Comparison of ENCODE assay signal across 1 cellular context in the genomic region with DNA sequence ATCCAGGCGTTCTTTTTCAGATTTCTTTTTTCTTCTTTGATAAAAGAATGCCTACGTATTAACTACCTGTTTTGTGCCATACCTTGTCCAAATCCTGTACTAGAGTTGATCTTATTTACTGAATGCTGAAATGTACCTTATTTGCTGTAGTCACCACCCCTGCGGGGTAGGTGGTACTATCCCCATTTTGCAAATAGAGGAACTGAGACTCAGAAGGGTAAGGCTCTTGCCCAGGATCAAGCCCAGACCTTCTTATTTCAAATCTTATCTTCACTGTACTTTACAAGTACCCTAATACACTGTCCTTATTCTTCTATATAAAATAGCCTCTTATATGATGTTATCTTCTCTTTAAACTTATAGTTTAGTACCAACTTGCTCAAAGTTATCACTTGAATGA.
A peak's percentile ranks its signal among the peaks of the same experiment; 100 is the strongest.
TF ChIP-seq lines count a peak whose summit lies in the region.

No MANE protein-coding gene starts in this region.

TF ChIP-seq in GM12878, 131 proteins besides CTCF, POLR2A, EP300 and RAD21 (continued from another document):
- TF ChIP-seq, protein P1, sequence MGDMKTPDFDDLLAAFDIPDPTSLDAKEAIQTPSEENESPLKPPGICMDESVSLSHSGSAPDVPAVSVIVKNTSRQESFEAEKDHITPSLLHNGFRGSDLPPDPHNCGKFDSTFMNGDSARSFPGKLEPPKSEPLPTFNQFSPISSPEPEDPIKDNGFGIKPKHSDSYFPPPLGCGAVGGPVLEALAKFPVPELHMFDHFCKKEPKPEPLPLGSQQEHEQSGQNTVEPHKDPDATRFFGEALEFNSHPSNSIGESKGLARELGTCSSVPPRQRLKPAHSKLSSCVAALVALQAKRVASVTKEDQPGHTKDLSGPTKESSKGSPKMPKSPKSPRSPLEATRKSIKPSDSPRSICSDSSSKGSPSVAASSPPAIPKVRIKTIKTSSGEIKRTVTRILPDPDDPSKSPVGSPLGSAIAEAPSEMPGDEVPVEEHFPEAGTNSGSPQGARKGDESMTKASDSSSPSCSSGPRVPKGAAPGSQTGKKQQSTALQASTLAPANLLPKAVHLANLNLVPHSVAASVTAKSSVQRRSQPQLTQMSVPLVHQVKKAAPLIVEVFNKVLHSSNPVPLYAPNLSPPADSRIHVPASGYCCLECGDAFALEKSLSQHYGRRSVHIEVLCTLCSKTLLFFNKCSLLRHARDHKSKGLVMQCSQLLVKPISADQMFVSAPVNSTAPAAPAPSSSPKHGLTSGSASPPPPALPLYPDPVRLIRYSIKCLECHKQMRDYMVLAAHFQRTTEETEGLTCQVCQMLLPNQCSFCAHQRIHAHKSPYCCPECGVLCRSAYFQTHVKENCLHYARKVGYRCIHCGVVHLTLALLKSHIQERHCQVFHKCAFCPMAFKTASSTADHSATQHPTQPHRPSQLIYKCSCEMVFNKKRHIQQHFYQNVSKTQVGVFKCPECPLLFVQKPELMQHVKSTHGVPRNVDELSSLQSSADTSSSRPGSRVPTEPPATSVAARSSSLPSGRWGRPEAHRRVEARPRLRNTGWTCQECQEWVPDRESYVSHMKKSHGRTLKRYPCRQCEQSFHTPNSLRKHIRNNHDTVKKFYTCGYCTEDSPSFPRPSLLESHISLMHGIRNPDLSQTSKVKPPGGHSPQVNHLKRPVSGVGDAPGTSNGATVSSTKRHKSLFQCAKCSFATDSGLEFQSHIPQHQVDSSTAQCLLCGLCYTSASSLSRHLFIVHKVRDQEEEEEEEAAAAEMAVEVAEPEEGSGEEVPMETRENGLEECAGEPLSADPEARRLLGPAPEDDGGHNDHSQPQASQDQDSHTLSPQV (IDR thresholded peaks at IDR 0.05): no peak
- no peak for TF ChIP-seq HDAC6 (IDR thresholded peaks at IDR 0.05; ENCODE audit: unreplicated experiment)
- TF ChIP-seq NR2F1 (conservative IDR thresholded peaks at IDR 0.05): 0 out of 2 replicates have a peak, but pooled peaks have one; percentile 30
- no peak for TF ChIP-seq FOXK2 (IDR thresholded peaks at IDR 0.05)
- TF ChIP-seq, protein P2, sequence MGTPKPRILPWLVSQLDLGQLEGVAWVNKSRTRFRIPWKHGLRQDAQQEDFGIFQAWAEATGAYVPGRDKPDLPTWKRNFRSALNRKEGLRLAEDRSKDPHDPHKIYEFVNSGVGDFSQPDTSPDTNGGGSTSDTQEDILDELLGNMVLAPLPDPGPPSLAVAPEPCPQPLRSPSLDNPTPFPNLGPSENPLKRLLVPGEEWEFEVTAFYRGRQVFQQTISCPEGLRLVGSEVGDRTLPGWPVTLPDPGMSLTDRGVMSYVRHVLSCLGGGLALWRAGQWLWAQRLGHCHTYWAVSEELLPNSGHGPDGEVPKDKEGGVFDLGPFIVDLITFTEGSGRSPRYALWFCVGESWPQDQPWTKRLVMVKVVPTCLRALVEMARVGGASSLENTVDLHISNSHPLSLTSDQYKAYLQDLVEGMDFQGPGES (IDR thresholded peaks at IDR 0.05): no peak
- no peak for TF ChIP-seq KLF5 (IDR thresholded peaks at IDR 0.05; ENCODE audit: partially characterized antibody)
- TF ChIP-seq RB1 (IDR thresholded peaks at IDR 0.05; ENCODE audit: borderline replicate concordance): no peak
- 0 out of 2 replicates have a peak, but pooled peaks have one; percentile 38 for TF ChIP-seq IRF4 (IDR thresholded peaks at IDR 0.05; ENCODE audit: low read depth, low read length)
- TF ChIP-seq SPI1 (IDR thresholded peaks at IDR 0.05; ENCODE audit: borderline replicate concordance, insufficient read depth, low read depth, low read length): peak; percentile 97
- TF ChIP-seq TCF3 (IDR thresholded peaks at IDR 0.05; ENCODE audit: borderline replicate concordance, insufficient read depth, low read depth, low read length): no peak
- TF ChIP-seq SP1 (IDR thresholded peaks at IDR 0.05; ENCODE audit: low read depth, low read length): no peak
- peak in 1 of 2 experiments; percentile 3; a peak in 1 of 4 replicates for TF ChIP-seq ETV6 (conservative IDR thresholded peaks at IDR 0.05 in 1 of 2, IDR thresholded peaks at IDR 0.05 in 1 of 2; ENCODE audit: borderline replicate concordance in 1 of 2, low read depth in 1 of 2)
